33 cellular contexts compared by ENCODE assay signal in the genomic region with DNA sequence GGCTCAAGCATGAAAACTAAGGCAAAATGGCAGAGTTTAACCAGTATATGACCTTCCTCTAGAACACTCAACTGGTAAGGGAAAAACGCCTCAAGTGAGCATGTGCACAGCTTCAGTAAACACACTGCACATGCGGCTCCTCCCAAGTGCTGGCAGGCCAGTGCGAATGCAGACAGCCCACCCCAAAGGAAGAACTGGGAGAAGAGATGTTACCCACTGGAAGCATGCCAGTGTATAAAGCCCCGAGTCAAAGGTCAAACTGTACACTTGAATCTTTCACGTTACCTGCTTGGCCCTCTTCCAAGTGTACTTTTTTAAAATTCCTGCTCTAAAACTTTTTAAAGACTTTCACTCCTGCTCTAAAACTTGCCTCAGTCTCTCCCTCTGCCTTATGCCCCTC. TPM values are rescaled to one million over a fixed set of nuclear protein-coding genes. Genes with fewer than 3 reads are reported as not detected.
DNase-seq lines count a peak whose midpoint lies in the region; ATAC-seq, FAIRE-seq and TF ChIP-seq lines count a peak whose summit lies in the region.
"Had no signal": no experiment of that assay in that cellular context is flagged by ENCODE, and none has a peak within 500 bp of the region (broad histone marks: within the 10 kb centered on the region; RNA-seq: fewer than 3 reads in every experiment).

No MANE protein-coding gene starts in this region.

- no peak overlapping the region for H2BK12ac ChIP-seq in H1 (ENCODE audit: low read depth, low read length)

- H2AK5ac ChIP-seq in H1 (ENCODE audit: low read depth, low read length), result no peak overlapping the region

- H4K8ac ChIP-seq in H1 (ENCODE audit: extremely low read depth, insufficient read depth, low read length), result no peak overlapping the region

- no peak for TF ChIP-seq POLR2A in H1 (IDR thresholded peaks at IDR 0.05; ENCODE audit: control extremely low read depth in 1 of 2, low read depth in 2 of 2, low read length in 2 of 2)
- TF ChIP-seq POLR2A in esophagus muscularis mucosa (IDR thresholded peaks at IDR 0.05; ENCODE audit: low read depth), result no peak
- no peak for TF ChIP-seq POLR2A in spleen (IDR thresholded peaks at IDR 0.05)

- DNase-seq in HT-29 (ENCODE audit: low spot score) (peak; percentile 34), NCI-H69 (lab: John Stamatoyannopoulos, UW) (peak; percentile 36), H1 (ENCODE audit: low read depth in 1 of 2, low spot score in 2 of 2) (no peak), small intestine (peak; percentile 9), esophagus muscularis mucosa (ENCODE audit: extremely low spot score) (no peak), spleen (no peak)
- DNase-seq: activated CD4-positive, alpha-beta T cell treated with anti-CD3 and anti-CD28 coated beads, Interleukin-2, amount 10 ng/mL, durations not matched to agents 7 days and 5 days; activated naive CD4-positive, alpha-beta T cell treated with anti-CD3 and anti-CD28 coated beads for 36 hours; activated T-cell treated with anti-CD3 and anti-CD28 coated beads, Interleukin-2, amount 50 U/mL, for 72 hours; amniotic stem cell; CD4-positive, alpha-beta memory T cell; colonic mucosa; DMS 273 treated with DMSO at 0.1 percent for 48 hours; esophagus squamous epithelium; gastrocnemius medialis; hippocampal formation; left ventricle myocardium superior; natural killer cell; NCI-H1417 treated with DMSO at 0.1 percent for 48 hours; NCI-H2081 treated with DMSO at 0.1 percent for 48 hours; NCI-H524; RPMI8226; stimulated activated CD8-positive, alpha-beta memory T cell treated with anti-CD3 and anti-CD28 coated beads, Interleukin-4, amount 100 ng/mL, for 48 hours; transverse colon had no signal

- no peaks in the 10 kb centered on the region for H3K4me1 ChIP-seq in H1 (replicated peaks in 1 of 4; ENCODE audit: control insufficient read depth in 3 of 4, insufficient read depth in 4 of 4, low read length in 3 of 4)
- no peaks in the 10 kb centered on the region for H3K4me1 ChIP-seq in small intestine (ENCODE audit: control insufficient read depth in 2 of 2, insufficient read depth in 1 of 2, low read depth in 1 of 2, low read length in 1 of 2)
- H3K4me1 ChIP-seq in esophagus muscularis mucosa, result peaks cover 0 to 9% (median 0%) of the 10 kb centered on the region in 4 donors
- peaks cover 0 to 27% (median 16%) of the 10 kb centered on the region in 6 donors for H3K4me1 ChIP-seq in spleen
- H3K4me1 ChIP-seq: colonic mucosa, gastrocnemius medialis, parathyroid adenoma had no signal

- no peak for TF ChIP-seq RAD21 in H1 (IDR thresholded peaks at IDR 0.05 in 1 of 2, conservative IDR thresholded peaks at IDR 0.05 in 1 of 2; ENCODE audit: low read depth in 2 of 2, low read length in 2 of 2)

- peak overlapping the region; percentile 52 for H2AFZ ChIP-seq in H1 (ENCODE audit: low read length)
- H2AFZ ChIP-seq: parathyroid adenoma had no signal

- CTCF ChIA-PET in H1 (lab: Charles Lee; ENCODE audit: partially characterized antibody), result interaction anchor here (0.6 to 1.8 kb wide), 4 partner anchors 44 to 305 kb away, joined by 3 to 4 read pairs (median 3); no protein-coding TSS in a partner anchor

- no peaks in the 10 kb centered on the region for H3K79me2 ChIP-seq in H1 (ENCODE audit: control insufficient read depth in 1 of 2, insufficient read depth in 2 of 2, low read length in 2 of 2)
- H3K79me2 ChIP-seq: parathyroid adenoma had no signal

- no peak overlapping the region for H2BK15ac ChIP-seq in H1 (ENCODE audit: low read length)

- POLR2A ChIA-PET in H1 (lab: Charles Lee; ENCODE audit: partially characterized antibody), result no interaction called here

- H3K9me3 ChIP-seq in H1 (ENCODE audit: insufficient read depth in 2 of 2, low read depth in 1 of 2, low read length in 1 of 2), result no peaks in the 10 kb centered on the region
- H3K9me3 ChIP-seq in small intestine (ENCODE audit: control insufficient read depth, low read depth), result no peaks in the 10 kb centered on the region
- no peaks in the 10 kb centered on the region for H3K9me3 ChIP-seq in esophagus muscularis mucosa
- H3K9me3 ChIP-seq in spleen, result no peaks in the 10 kb centered on the region
- H3K9me3 ChIP-seq: colonic mucosa, esophagus squamous epithelium, gastrocnemius medialis, transverse colon had no signal

- H4K20me1 ChIP-seq in H1 (replicated peaks in 1 of 2; ENCODE audit: control insufficient read depth in 1 of 2, insufficient read depth in 2 of 2, low read length in 2 of 2), result no peaks in the 10 kb centered on the region

- no peaks in the 10 kb centered on the region for H3K23me2 ChIP-seq in H1 (ENCODE audit: low read depth, low read length)

- no peak overlapping the region for H3K4me3 ChIP-seq in H1 (ENCODE audit: extremely low read depth in 1 of 4, insufficient read depth in 2 of 4, low read depth in 3 of 4, low read length in 4 of 4)
- H3K4me3 ChIP-seq in small intestine (ENCODE audit: low read depth in 1 of 2, low read length in 2 of 2), result no peak overlapping the region
- no peak overlapping the region for H3K4me3 ChIP-seq in esophagus muscularis mucosa
- no peak overlapping the region for H3K4me3 ChIP-seq in spleen
- H3K4me3 ChIP-seq: colonic mucosa, esophagus squamous epithelium, gastrocnemius medialis, SK-N-MC, transverse colon had no signal

- ATAC-seq in HG03025 (IDR thresholded peaks at IDR 0.05; ENCODE audit: low FRiP score, unreplicated experiment), result no peak
- ATAC-seq: activated T-cell treated with anti-CD3 and anti-CD28 coated beads, Interleukin-2, amount 50 U/mL, for 72 hours; gastrocnemius medialis; left ventricle myocardium superior; natural killer cell; sciatic nerve had no signal

- no peak overlapping the region for H3K4ac ChIP-seq in H1 (replicated peaks; ENCODE audit: insufficient read length, low read depth, low read length)

- H4K5ac ChIP-seq in H1 (ENCODE audit: insufficient read length, low read depth, low read length), result no peak overlapping the region

- no peak for TF ChIP-seq EP300 in H1 (IDR thresholded peaks at IDR 0.05; ENCODE audit: borderline replicate concordance in 1 of 2, low read depth in 2 of 2, low read length in 2 of 2)
- TF ChIP-seq EP300 in esophagus muscularis mucosa (IDR thresholded peaks at IDR 0.05), result no peak

- H3K27ac ChIP-seq in H1 (ENCODE audit: low read depth, low read length), result no peak overlapping the region
- H3K27ac ChIP-seq in small intestine (ENCODE audit: low read depth in 1 of 2, low read length in 1 of 2), result no peak overlapping the region
- H3K27ac ChIP-seq in esophagus muscularis mucosa (replicated peaks in 1 of 4), result no peak overlapping the region
- H3K27ac ChIP-seq in spleen, result no peak overlapping the region
- H3K27ac ChIP-seq: colonic mucosa, esophagus squamous epithelium, gastrocnemius medialis, HL-60, parathyroid adenoma, SK-N-MC, transverse colon, VCaP had no signal

- H3K27me3 ChIP-seq in H1 (replicated peaks in 1 of 4; ENCODE audit: control insufficient read depth in 3 of 4, extremely low read depth in 1 of 4, insufficient read depth in 3 of 4, low read length in 3 of 4) (no peaks in the 10 kb centered on the region), small intestine (ENCODE audit: control insufficient read depth in 2 of 2, insufficient read depth in 2 of 2, low read length in 2 of 2) (no peaks in the 10 kb centered on the region), esophagus muscularis mucosa (no peaks in the 10 kb centered on the region), spleen (replicated peaks in 1 of 7) (no peaks in the 10 kb centered on the region)
- H3K27me3 ChIP-seq: colonic mucosa, esophagus squamous epithelium, gastrocnemius medialis, transverse colon had no signal

- TF ChIP-seq CTCF in H1 (IDR thresholded peaks at IDR 0.05; ENCODE audit: control extremely low read depth in 1 of 3, insufficient read depth in 1 of 3, low read depth in 1 of 3, low read length in 3 of 3), result no peak
- TF ChIP-seq CTCF in esophagus muscularis mucosa (IDR thresholded peaks at IDR 0.05), result no peak
- TF ChIP-seq CTCF in spleen (IDR thresholded peaks at IDR 0.05 in 8 of 11, conservative IDR thresholded peaks at IDR 0.05 in 3 of 11), result no peak

- intact Hi-C loops in esophagus muscularis mucosa (cut with DNase I) (loop anchor here (10.0 kb wide), 1 partner anchor 160 kb away; the partner anchor contains the start of genes CAB39L and SETDB2), spleen (cut with DNase I; ENCODE audit: low total_unique reads) (no loop called here)

- no peak overlapping the region for H3K23ac ChIP-seq in H1 (ENCODE audit: insufficient read length)

- FAIRE-seq in H1 (lab: Jason Lieb, UNC), result no peak
- FAIRE-seq in small intestine (lab: Jason Lieb, UNC), result no peak
- FAIRE-seq: islet of Langerhans had no signal

- H3K36me3 ChIP-seq in H1 (ENCODE audit: control insufficient read depth in 2 of 4, insufficient read depth in 4 of 4, low read length in 3 of 4) (no peaks in the 10 kb centered on the region; a peak in 1 of 8 replicates), small intestine (ENCODE audit: control insufficient read depth in 2 of 2, insufficient read depth in 2 of 2, low read length in 2 of 2) (no peaks in the 10 kb centered on the region), esophagus muscularis mucosa (no peaks in the 10 kb centered on the region), spleen (no peaks in the 10 kb centered on the region)
- H3K36me3 ChIP-seq: colonic mucosa, esophagus squamous epithelium, gastrocnemius medialis, transverse colon had no signal

- H2BK120ac ChIP-seq in H1 (replicated peaks; ENCODE audit: low read depth, low read length), result no peak overlapping the region

- no peak overlapping the region for H2BK5ac ChIP-seq in H1 (ENCODE audit: low read depth, low read length)

- no peak overlapping the region for H3K18ac ChIP-seq in H1 (ENCODE audit: extremely low read depth, low read length)

- no peaks in the 10 kb centered on the region for H3K79me1 ChIP-seq in H1 (ENCODE audit: low read depth, low read length)

- no peak overlapping the region for H3K14ac ChIP-seq in H1 (ENCODE audit: insufficient read length)

- 89% methylated on average over 5 of the region's 5 CpGs; no CpG with 5 or more reads in 1 of the 2 experiments for WGBS in H1 (ENCODE audit: extremely low coverage in 1 of 2, insufficient coverage in 1 of 2, insufficient read length in 1 of 2, insufficient replicate concordance in 2 of 2, low coverage in 1 of 2, low lambda C conversion rate in 2 of 2, missing lambda C conversion rate in 1 of 2), 2 experiments
- 4 to 40% (median 26%) methylated on average over 5 of the region's 5 CpGs for WGBS in small intestine, 3 donors
- 27% methylated on average over 5 of the region's 5 CpGs for WGBS in esophagus muscularis mucosa
- WGBS in spleen, 5 donors, result 65 to 76% (median 70%) methylated on average over 5 of the region's 5 CpGs

- no peak overlapping the region for H3K56ac ChIP-seq in H1 (replicated peaks; ENCODE audit: insufficient read length, low read depth, low read length)

- H4K91ac ChIP-seq in H1 (replicated peaks; ENCODE audit: insufficient read length, low read length), result no peak overlapping the region

- H3K4me2 ChIP-seq in H1 (ENCODE audit: insufficient read depth in 1 of 2, low read depth in 2 of 2, low read length in 2 of 2), result no peak overlapping the region

- no peak overlapping the region for H2BK20ac ChIP-seq in H1 (ENCODE audit: low read length)

- no peak overlapping the region for H3K9ac ChIP-seq in H1 (replicated peaks in 1 of 4; ENCODE audit: extremely low read depth in 1 of 4, low read depth in 3 of 4, low read length in 3 of 4)
- H3K9ac ChIP-seq: parathyroid adenoma had no signal

RNA-seq across cellular contexts. Expression of gene RCBTB1, which starts 19.2 kb away (rescaled TPM):
- 8.3 and 10.4 TPM in 2 replicates for total RNA-seq in HT-29 (2014; rRNA removed; shearing (Covaris generic))
- total RNA-seq in H1 (2021; fragmentation: NEBNext Ultra II Directional; extraction: Animal tissue kit (Norgen Biotek cat#: 25700)), result 29.6 and 29.8 TPM in 2 replicates
- polyA plus RNA-seq in H1 (2011; rRNA removed) (11.8 and 13.7 TPM in 2 replicates), small intestine (1 to 10 TPM; 5.4 to 6.3 (median 6.2) TPM), spleen (10 to 100 TPM in 2 of 3 donors, 1 to 10 TPM in 1; 10.0 to 13.7 (median 10.3) TPM)
- polyA plus RNA-seq in H1 (2011; cell fraction: cytosol; rRNA removed), result 20.2 TPM
- 13.4 TPM for polyA plus RNA-seq in H1 (2011; cell fraction: nucleus; rRNA removed)
- 19.3 to 26.7 TPM (median 23.0 TPM) in 4 replicates for polyA plus RNA-seq in H1 (2012, experiment 1 of 2)
- 2.1 TPM for polyA plus RNA-seq in H1 (2012, experiment 2 of 2)
- 12.1 TPM for polyA plus RNA-seq in H1 (2013, experiment 1 of 2)
- polyA plus RNA-seq in H1 (2013, experiment 2 of 2), result 10.7 TPM
- 22.3 and 25.0 TPM in 2 replicates for polyA minus RNA-seq in H1 (2011; rRNA and poly(A)+ RNA removed)
- 18.3 TPM for polyA minus RNA-seq in H1 (2011; cell fraction: cytosol; rRNA and poly(A)+ RNA removed)
- polyA minus RNA-seq in H1 (2011; cell fraction: nucleus; rRNA and poly(A)+ RNA removed), result 22.6 TPM
- total RNA-seq in esophagus muscularis mucosa (10 to 100 TPM; 11.1 to 14.7 (median 12.3) TPM), spleen (10 to 100 TPM; 19.4 to 30.9 (median 29.3) TPM)

RNA-seq across cellular contexts. Expression of gene ARL11, which starts 23.7 kb away (rescaled TPM):
- 0.10 and 0.38 TPM in 2 replicates for total RNA-seq in HT-29 (2014; rRNA removed; shearing (Covaris generic))
- 0.40 and 0.52 TPM in 2 replicates for total RNA-seq in H1 (2021; fragmentation: NEBNext Ultra II Directional; extraction: Animal tissue kit (Norgen Biotek cat#: 25700))
- 0.41 and 0.45 TPM in 2 replicates for polyA plus RNA-seq in H1 (2011; rRNA removed)
- polyA plus RNA-seq in H1 (2011; cell fraction: cytosol; rRNA removed), result 0.74 TPM
- polyA plus RNA-seq in H1 (2011; cell fraction: nucleus; rRNA removed), result 0.48 TPM
- 0.29 to 0.52 TPM (median 0.37 TPM) in 4 replicates for polyA plus RNA-seq in H1 (2012, experiment 1 of 2)
- polyA plus RNA-seq in H1 (2012, experiment 2 of 2), result 0.41 TPM
- 0.28 TPM for polyA plus RNA-seq in H1 (2013, experiment 1 of 2)
- polyA plus RNA-seq in H1 (2013, experiment 2 of 2), result 0.29 TPM
- polyA minus RNA-seq in H1 (2011; rRNA and poly(A)+ RNA removed), result 0.63 and 1.3 TPM in 2 replicates
- polyA minus RNA-seq in H1 (2011; cell fraction: cytosol; rRNA and poly(A)+ RNA removed), result 0.29 TPM
- 2.0 TPM for polyA minus RNA-seq in H1 (2011; cell fraction: nucleus; rRNA and poly(A)+ RNA removed)
- 1 to 10 TPM; 1.7 to 2.9 (median 1.9) TPM for polyA plus RNA-seq in small intestine
- under 1 TPM; 0.13 to 0.83 (median 0.35) TPM for total RNA-seq in esophagus muscularis mucosa
- 10 to 100 TPM in 5 of 7 donors, 1 to 10 TPM in 2; 8.5 to 15.7 (median 11.7) TPM for total RNA-seq in spleen
- 10 to 100 TPM in 1 of 3 donors, 1 to 10 TPM in 2; 4.7 to 11.8 (median 8.8) TPM for polyA plus RNA-seq in spleen
- total RNA-seq: G401, M059J had no signal

Comparison
In these comparisons a context has a peak if more than half of its experiments do, and no peak if none do; other contexts are left out.
1. DNase-seq: peak in HT-29 (single experiment), NCI-H69 (single experiment) and small intestine (single experiment); none in H1 (0 of 2), esophagus muscularis mucosa (single experiment) and spleen (single experiment).